8 cellular contexts compared by ENCODE assay signal in the genomic region with DNA sequence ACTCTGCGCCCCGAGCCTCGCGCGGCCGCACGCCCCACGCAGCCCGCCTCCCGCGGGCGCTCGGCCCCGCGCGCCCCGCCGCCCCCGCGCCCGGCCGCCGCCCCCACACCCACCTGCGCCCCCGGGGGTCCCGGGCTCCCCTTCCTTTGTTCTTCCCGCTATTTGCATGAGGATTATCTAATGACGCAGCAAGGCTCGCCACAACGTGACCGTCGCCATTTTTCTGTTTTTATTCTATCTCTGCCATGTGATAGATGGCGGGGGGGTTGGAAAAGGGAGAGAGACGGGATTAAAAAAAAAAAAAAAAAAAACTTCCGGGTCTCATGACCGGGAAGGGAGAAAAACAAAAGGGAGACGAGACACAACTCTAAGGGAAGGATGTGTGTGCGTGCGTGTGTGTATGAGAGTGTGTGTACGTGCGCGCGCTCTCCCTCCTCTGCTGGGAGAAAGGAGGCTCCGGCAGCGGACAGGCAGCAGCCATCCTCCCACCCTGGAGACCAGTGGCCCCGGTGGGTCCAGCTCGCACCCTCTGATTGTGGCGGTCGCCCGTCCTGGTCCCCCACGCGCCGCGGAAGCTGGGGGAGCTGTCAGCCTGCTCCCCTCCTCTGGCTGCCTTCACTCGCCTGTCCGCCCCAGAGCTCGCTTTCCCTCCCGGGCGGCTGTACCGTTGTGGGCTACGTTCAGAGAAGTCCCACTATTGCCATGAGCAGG.
DNase-seq lines count a peak whose midpoint lies in the region; ATAC-seq and TF ChIP-seq lines count a peak whose summit lies in the region.

No MANE protein-coding gene starts in this region.

- CTCF ChIA-PET in SK-N-SH (lab: Yijun Ruan, JAX), result interaction anchor here (0.6 kb wide), 1 partner anchor 11 kb away, joined by 3 read pairs; no protein-coding TSS in a partner anchor

- H2AFZ ChIP-seq in MM.1S (ENCODE audit: low read length), result peak overlapping the region; percentile 81
- peak overlapping the region; percentile 92 for H2AFZ ChIP-seq in SK-N-SH (ENCODE audit: low read depth)

- H3K27ac Mint-ChIP-seq in activated naive CD8-positive, alpha-beta T cell treated with anti-CD3 and anti-CD28 coated beads, Interleukin-2, amount 50 U/mL, for 24 hours, result peak overlapping the region; percentile 98

- H3K9me3 ChIP-seq in MM.1S (replicated peaks; ENCODE audit: insufficient read depth, low read length) (no peaks in the 10 kb centered on the region), SK-N-SH (no peaks in the 10 kb centered on the region), neutrophil (no peaks in the 10 kb centered on the region), thyroid gland (no peaks in the 10 kb centered on the region)

- H3K4me1 Mint-ChIP-seq in activated naive CD8-positive, alpha-beta T cell treated with anti-CD3 and anti-CD28 coated beads, Interleukin-2, amount 50 U/mL, for 24 hours, result peaks cover 46% of the 10 kb centered on the region

- WGBS in SK-N-SH (ENCODE audit: low lambda C conversion rate), result under 1% methylated on average over 36 of the region's 61 CpGs
- 0 to 1% methylated on average over 29 to 31 of the region's 61 CpGs for WGBS in thyroid gland, 2 donors

- TF ChIP-seq CTCF in MM.1S (IDR thresholded peaks at IDR 0.05; ENCODE audit: low read length), result no peak
- TF ChIP-seq CTCF in SK-N-SH (IDR thresholded peaks at IDR 0.05), result no peak
- peak; percentile 13 for TF ChIP-seq CTCF in neutrophil (IDR thresholded peaks at IDR 0.05)
- no peak for TF ChIP-seq CTCF in thyroid gland (IDR thresholded peaks at IDR 0.05)

- H3K36me3 ChIP-seq in MM.1S (replicated peaks; ENCODE audit: insufficient read depth, low read length), result no peaks in the 10 kb centered on the region
- H3K36me3 ChIP-seq in SK-N-SH (replicated peaks in 1 of 2; ENCODE audit: control insufficient read depth in 1 of 2, insufficient read depth in 2 of 2, low read length in 1 of 2), result no peaks in the 10 kb centered on the region
- H3K36me3 ChIP-seq in neutrophil, result peaks cover 13% of the 10 kb centered on the region
- no peaks in the 10 kb centered on the region for H3K36me3 ChIP-seq in thyroid gland

- H3K27me3 ChIP-seq in MM.1S (replicated peaks; ENCODE audit: insufficient read depth, low read length) (no peaks in the 10 kb centered on the region), SK-N-SH (ENCODE audit: insufficient read depth) (no peaks in the 10 kb centered on the region), neutrophil (no peaks in the 10 kb centered on the region), thyroid gland (no peaks in the 10 kb centered on the region)

- peak overlapping the region; percentile 93 for H3K4me2 ChIP-seq in MM.1S (ENCODE audit: low read depth, low read length)
- peak overlapping the region; percentile 88 for H3K4me2 ChIP-seq in SK-N-SH

- H3K4me3 ChIP-seq in MM.1S (ENCODE audit: low read length) (peak overlapping the region; percentile 79), SK-N-SH (ENCODE audit: low read depth in 2 of 2, low read length in 1 of 2) (peak overlapping the region; percentile 80 to 85), neutrophil (ENCODE audit: low read depth in 1 of 2, low read length in 1 of 2) (peak overlapping the region; percentile 67 to 78), thyroid gland (replicated peaks in 1 of 3) (peak overlapping the region; percentile 42 to 88 (median 77))

- no peak for TF ChIP-seq RAD21 in SK-N-SH (IDR thresholded peaks at IDR 0.05; ENCODE audit: low read length)

- H3K9me2 ChIP-seq in MM.1S (replicated peaks; ENCODE audit: insufficient read depth, low read length) (no peaks in the 10 kb centered on the region), SK-N-SH (no peaks in the 10 kb centered on the region)

- intact Hi-C loops in head of caudate nucleus (cut with DNase I), result loop anchor here (10.0 kb wide), 1 partner anchor 103 kb away; the partner anchor contains the start of gene JAK1
- intact Hi-C loops in thyroid gland (cut with DNase I), result loop anchor here (5.0 to 10.0 kb wide), 2 partner anchors 100 to 137 kb away; partner anchors contain the start of gene JAK1

- TF ChIP-seq EP300 in SK-N-SH (IDR thresholded peaks at IDR 0.05; ENCODE audit: borderline replicate concordance in 1 of 2, low read depth in 1 of 2, low read length in 1 of 2), result no peak

- peak overlapping the region; percentile 91 for H3K4me3 Mint-ChIP-seq in activated naive CD8-positive, alpha-beta T cell treated with anti-CD3 and anti-CD28 coated beads, Interleukin-2, amount 50 U/mL, for 24 hours

- H3K9ac ChIP-seq in MM.1S (ENCODE audit: low read length), result peak overlapping the region; percentile 81
- peak overlapping the region; percentile 65 for H3K9ac ChIP-seq in SK-N-SH

- peak; percentile 48 to 79 for TF ChIP-seq POLR2A in thyroid gland (IDR thresholded peaks at IDR 0.05)

- H3K4me1 ChIP-seq in MM.1S (ENCODE audit: low read length) (no peaks in the 10 kb centered on the region), SK-N-SH (ENCODE audit: control insufficient read depth in 1 of 2, insufficient read depth in 2 of 2, low read depth in 1 of 2, low read length in 1 of 2) (peaks cover 7 to 16% of the 10 kb centered on the region in 2 experiments; a peak in 3 of 4 replicates), neutrophil (ENCODE audit: control insufficient read depth in 1 of 2, insufficient read depth in 1 of 2, low read depth in 1 of 2, low read length in 1 of 2) (peaks cover 31 to 45% of the 10 kb centered on the region in 2 experiments), thyroid gland (peaks cover 13 to 23% of the 10 kb centered on the region in 2 donors)

- no peaks in the 10 kb centered on the region for H3K9me3 Mint-ChIP-seq in activated naive CD8-positive, alpha-beta T cell treated with anti-CD3 and anti-CD28 coated beads, Interleukin-2, amount 50 U/mL, for 24 hours

- peak; percentile 16 for ATAC-seq in GM21737 (IDR thresholded peaks at IDR 0.05; ENCODE audit: unreplicated experiment)
- peak; percentile 21 for ATAC-seq in activated naive CD8-positive, alpha-beta T cell treated with anti-CD3 and anti-CD28 coated beads, Interleukin-2, amount 50 U/mL, for 24 hours

- H4K20me1 ChIP-seq in MM.1S (ENCODE audit: insufficient read depth, low read length) (no peaks in the 10 kb centered on the region), SK-N-SH (ENCODE audit: insufficient read depth) (no peaks in the 10 kb centered on the region; the same call in 1 of the 2 replicates)

- in situ Hi-C loops in Caki2 (cut with HindIII; ENCODE audit: low pct_unique_long_range_greater_than_20kb, low sequenced_read_pairs), result loop anchor here (10.0 kb wide), 1 partner anchor 147 kb away; no protein-coding TSS in a partner anchor

- H3F3A ChIP-seq in MM.1S (ENCODE audit: insufficient read depth, low read length), result 0 out of 2 replicates have a peak, but pooled peaks cover 4% of the 10 kb centered on the region
- H3F3A ChIP-seq in SK-N-SH (replicated peaks; ENCODE audit: insufficient read depth), result peaks cover 2% of the 10 kb centered on the region

- POLR2A ChIA-PET in SK-N-SH (lab: Yijun Ruan, JAX), result no interaction called here

- DNase-seq in Caki2 (ENCODE audit: low read depth) (peak; percentile 93), MM.1S (peak; percentile 48), SK-N-SH (peak; percentile 86), head of caudate nucleus (peak; percentile 49 to 92 (median 78)), thyroid gland (peak; percentile 72 to 73)
- DNase-seq in activated naive CD8-positive, alpha-beta T cell treated with anti-CD3 and anti-CD28 coated beads, Interleukin-2, amount 50 U/mL, for 24 hours, result peak; percentile 61

- H3K79me2 ChIP-seq in MM.1S (ENCODE audit: low read length), result no peaks in the 10 kb centered on the region; the same call in 1 of the 2 replicates
- peaks cover 6% of the 10 kb centered on the region; the same call in 1 of the 2 replicates for H3K79me2 ChIP-seq in SK-N-SH (ENCODE audit: insufficient read depth)

- H3K27me3 Mint-ChIP-seq in activated naive CD8-positive, alpha-beta T cell treated with anti-CD3 and anti-CD28 coated beads, Interleukin-2, amount 50 U/mL, for 24 hours, result no peaks in the 10 kb centered on the region

- H3K36me3 Mint-ChIP-seq in activated naive CD8-positive, alpha-beta T cell treated with anti-CD3 and anti-CD28 coated beads, Interleukin-2, amount 50 U/mL, for 24 hours (ENCODE audit: low read depth), result no peaks in the 10 kb centered on the region

- H3K27ac ChIP-seq in MM.1S (ENCODE audit: low read length) (peak overlapping the region; percentile 39; the same call in 1 of the 2 replicates), SK-N-SH (ENCODE audit: low read depth in 2 of 2, low read length in 1 of 2) (peak overlapping the region; percentile 48 to 87; a peak in 3 of 4 replicates), neutrophil (peak overlapping the region; percentile 100), thyroid gland (peak overlapping the region; percentile 98 to 100 (median 99))

TF ChIP-seq in SK-N-SH, 30 proteins besides CTCF, POLR2A, EP300 and RAD21 (continues in another document):
- TF ChIP-seq RCOR1 (IDR thresholded peaks at IDR 0.05; ENCODE audit: low read length) (0 out of 2 replicates have a peak, but pooled peaks have one; percentile 21), NRF1 (IDR thresholded peaks at IDR 0.05; ENCODE audit: low read depth, low read length) (no peak), TCF12 (IDR thresholded peaks at IDR 0.05) (no peak), TAF1 (IDR thresholded peaks at IDR 0.05; ENCODE audit: borderline replicate concordance, low read depth, low read length) (peak; percentile 49), MXI1 (IDR thresholded peaks at IDR 0.05; ENCODE audit: low read depth, low read length) (peak; percentile 82; the same call in 1 of the 2 replicates), FOXM1 (IDR thresholded peaks at IDR 0.05; ENCODE audit: low read depth) (no peak), YY1 (IDR thresholded peaks at IDR 0.05; ENCODE audit: low read depth) (peak; percentile 76), GATA2 (CRISPR knock-in tag; IDR thresholded peaks at IDR 0.05) (no peak), RFX5 (IDR thresholded peaks at IDR 0.05; ENCODE audit: low read length) (no peak), POLR2AphosphoS5 (IDR thresholded peaks at IDR 0.05; ENCODE audit: low read depth, low read length) (peak; percentile 65; the same call in 1 of the 2 replicates), MEF2A (IDR thresholded peaks at IDR 0.05; ENCODE audit: borderline replicate concordance, low read depth) (no peak), CHD2 (IDR thresholded peaks at IDR 0.05; ENCODE audit: low read length, partially characterized antibody) (no peak)
- TF ChIP-seq, protein P1, sequence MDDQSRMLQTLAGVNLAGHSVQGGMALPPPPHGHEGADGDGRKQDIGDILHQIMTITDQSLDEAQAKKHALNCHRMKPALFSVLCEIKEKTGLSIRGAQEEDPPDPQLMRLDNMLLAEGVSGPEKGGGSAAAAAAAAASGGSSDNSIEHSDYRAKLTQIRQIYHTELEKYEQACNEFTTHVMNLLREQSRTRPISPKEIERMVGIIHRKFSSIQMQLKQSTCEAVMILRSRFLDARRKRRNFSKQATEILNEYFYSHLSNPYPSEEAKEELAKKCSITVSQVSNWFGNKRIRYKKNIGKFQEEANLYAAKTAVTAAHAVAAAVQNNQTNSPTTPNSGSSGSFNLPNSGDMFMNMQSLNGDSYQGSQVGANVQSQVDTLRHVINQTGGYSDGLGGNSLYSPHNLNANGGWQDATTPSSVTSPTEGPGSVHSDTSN (IDR thresholded peaks at IDR 0.05), result no peak

Comparison
In these comparisons a context has a peak if more than half of its experiments do, and no peak if none do; other contexts are left out.
1. Peak in every context shown above with its lines: DNase-seq, ATAC-seq, H3K4me3 ChIP-seq and H3K27ac ChIP-seq.
2. H3K27ac ChIP-seq: peak in every context shown above with its lines; median percentile 100 in neutrophil; 99 in thyroid gland; 68 in SK-N-SH; 39 in MM.1S.